8 cellular contexts compared by ENCODE assay signal in the genomic region with DNA sequence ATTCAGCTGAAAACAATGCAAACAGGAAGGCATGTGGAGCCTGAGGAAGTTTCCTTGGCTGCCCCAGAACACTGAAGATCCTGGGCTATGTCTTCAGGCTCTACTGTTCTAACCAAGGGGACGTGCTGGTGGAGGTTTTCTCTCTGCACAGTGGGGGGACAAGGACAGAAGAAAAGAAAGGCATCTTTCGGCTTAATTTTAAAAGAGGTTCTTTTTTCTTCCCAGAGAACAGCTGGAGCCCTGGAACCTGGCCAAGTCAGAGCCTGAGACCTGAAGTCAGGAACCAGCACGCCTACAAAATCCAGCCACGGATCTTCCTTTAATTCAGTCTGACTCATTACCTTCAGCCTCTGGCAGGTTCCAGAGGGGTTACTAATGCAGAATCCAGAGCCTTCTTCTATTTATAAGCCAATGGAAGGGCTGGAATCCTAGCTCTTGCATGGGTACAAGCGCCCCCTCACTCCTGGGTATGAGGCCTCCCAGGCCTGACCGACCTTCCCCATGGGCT. TPM values are rescaled to one million over a fixed set of nuclear protein-coding genes. Genes with fewer than 3 reads are reported as not detected.
DNase-seq lines count a peak whose midpoint lies in the region; TF ChIP-seq lines count a peak whose summit lies in the region.

No MANE protein-coding gene starts in this region.

- no peaks in the 10 kb centered on the region for H3K9me2 ChIP-seq in GM23248 (ENCODE audit: insufficient read depth)

- H3F3A ChIP-seq in GM23248 (ENCODE audit: insufficient read depth) (peaks cover 39% of the 10 kb centered on the region), smooth muscle cell (ENCODE audit: low read depth) (peaks cover 16% of the 10 kb centered on the region)

- no peaks in the 10 kb centered on the region for H3K36me3 ChIP-seq in GM23248 (ENCODE audit: low read depth)
- H3K36me3 ChIP-seq in smooth muscle cell (ENCODE audit: low read depth), result no peaks in the 10 kb centered on the region

- H3K79me2 ChIP-seq in GM23248 (ENCODE audit: insufficient read depth), result no peaks in the 10 kb centered on the region
- no peaks in the 10 kb centered on the region for H3K79me2 ChIP-seq in smooth muscle cell (ENCODE audit: low read depth)

- no peaks in the 10 kb centered on the region for H4K20me1 ChIP-seq in GM23248 (ENCODE audit: insufficient read depth)
- H4K20me1 ChIP-seq in smooth muscle cell (ENCODE audit: low read depth), result peaks cover 3% of the 10 kb centered on the region

- in situ Hi-C loops in GM23248 (cut with MboI), result no loop called here

- WGBS in GM23248 (ENCODE audit: low coverage in 1 of 2, low lambda C conversion rate in 2 of 2, missing lambda C conversion rate in 2 of 2), 2 experiments, result 13 to 19% methylated on average over 6 of the region's 6 CpGs
- 15% methylated on average over 6 of the region's 6 CpGs for WGBS in smooth muscle cell (ENCODE audit: low lambda C conversion rate)

- peak; percentile 95 for DNase-seq in GM23248
- peak; percentile 95 for DNase-seq in RPMI7951 (ENCODE audit: low read depth)
- peak; percentile 88 for DNase-seq in fibroblast of the aortic adventitia (ENCODE audit: low read depth)
- DNase-seq in smooth muscle cell (lab: John Stamatoyannopoulos, UW; ENCODE audit: unreplicated experiment), result peak; percentile 6
- DNase-seq in immature natural killer cell, result no peak
- no peak for DNase-seq in NK-92 (lab: John Stamatoyannopoulos, UW; ENCODE audit: unreplicated experiment)
- DNase-seq in activated effector memory CD4-positive, alpha-beta T cell treated with anti-CD3 and anti-CD28 coated beads, Interleukin-2, amount 50 U/mL, for 16 hours, result no peak
- DNase-seq in activated gamma-delta T cell (lab: John Stamatoyannopoulos, UW), result no peak

- H3K9me3 ChIP-seq in GM23248 (ENCODE audit: low read depth) (no peaks in the 10 kb centered on the region), smooth muscle cell (replicated peaks; ENCODE audit: low read depth) (no peaks in the 10 kb centered on the region)

- H3K27ac ChIP-seq in GM23248, result peak overlapping the region; percentile 59
- peak overlapping the region; percentile 89 for H3K27ac ChIP-seq in smooth muscle cell (ENCODE audit: low read depth)

- H3K27me3 ChIP-seq in GM23248 (replicated peaks; ENCODE audit: insufficient read depth), result no peaks in the 10 kb centered on the region
- no peaks in the 10 kb centered on the region for H3K27me3 ChIP-seq in smooth muscle cell (ENCODE audit: low read depth)

- peaks cover 3 to 6% (median 4%) of the 10 kb centered on the region in 3 donors for H3K36me3 Mint-ChIP-seq in immature natural killer cell

- no peaks in the 10 kb centered on the region for H3K9me3 Mint-ChIP-seq in immature natural killer cell

- H2AFZ ChIP-seq in GM23248 (no peak overlapping the region), smooth muscle cell (ENCODE audit: low read depth) (no peak overlapping the region)

- H3K4me2 ChIP-seq in GM23248 (ENCODE audit: unreplicated experiment) (peak overlapping the region; percentile 64), smooth muscle cell (peak overlapping the region; percentile 54)

- H3K9ac ChIP-seq in GM23248, result peak overlapping the region; percentile 30
- H3K9ac ChIP-seq in smooth muscle cell (ENCODE audit: low read depth), result peak overlapping the region; percentile 16

- peak overlapping the region in 3 of 6 donors; percentile 10 to 26 (median 16) for H3K27ac Mint-ChIP-seq in immature natural killer cell

- no peak overlapping the region for H3K4me3 Mint-ChIP-seq in immature natural killer cell

- H3K4me1 ChIP-seq in GM23248 (ENCODE audit: insufficient read depth) (peaks cover 42% of the 10 kb centered on the region), smooth muscle cell (ENCODE audit: low read depth) (peaks cover 50% of the 10 kb centered on the region)

- TF ChIP-seq CTCF in fibroblast of the aortic adventitia (IDR thresholded peaks at IDR 0.05; ENCODE audit: insufficient read depth, low read length) (no peak), smooth muscle cell (IDR thresholded peaks at IDR 0.05; ENCODE audit: borderline replicate concordance, insufficient read depth, poor library complexity, severe bottlenecking) (no peak)

- H3K4me1 Mint-ChIP-seq in immature natural killer cell, result peaks cover 23 to 34% of the 10 kb centered on the region in 2 donors

- peaks cover 0 to 3% (median 0%) of the 10 kb centered on the region in 3 donors for H3K27me3 Mint-ChIP-seq in immature natural killer cell (ENCODE audit: low read depth in 3 of 3)

- H3K4me3 ChIP-seq in GM23248, result no peak overlapping the region
- H3K4me3 ChIP-seq in fibroblast of the aortic adventitia (ENCODE audit: low read depth, low read length), result no peak overlapping the region
- H3K4me3 ChIP-seq in smooth muscle cell, result no peak overlapping the region

RNA-seq across cellular contexts. Expression of gene CTNNBIP1, which starts 19.8 kb away (rescaled TPM):
- total RNA-seq in GM23248 (2014; rRNA removed; shearing (Covaris generic)), result 12.5 and 31.0 TPM in 2 replicates
- polyA plus RNA-seq in GM23248 (2016; fragmentation: Nextera tagmentation; extraction: Ambion mirVana) (21.8 and 22.2 TPM in 2 replicates), smooth muscle cell (52.4 and 55.1 TPM in 2 replicates), immature natural killer cell (10 to 100 TPM; 41.0 to 51.5 (median 45.5) TPM)
- 30.6 and 37.0 TPM in 2 replicates for total RNA-seq in RPMI7951 (2014; rRNA removed; shearing (Covaris generic))
- total RNA-seq in fibroblast of the aortic adventitia (ENCODE audit: low replicate concordance) (11.9 and 12.3 TPM in 2 replicates), smooth muscle cell (27.7 and 30.6 TPM in 2 replicates)

RNA-seq across cellular contexts. Expression of gene LZIC, which starts 52.9 kb away (rescaled TPM):
- 21.2 and 24.0 TPM in 2 replicates for total RNA-seq in GM23248 (2014; rRNA removed; shearing (Covaris generic))
- polyA plus RNA-seq in GM23248 (2016; fragmentation: Nextera tagmentation; extraction: Ambion mirVana) (26.0 and 31.4 TPM in 2 replicates), smooth muscle cell (21.9 and 36.4 TPM in 2 replicates), immature natural killer cell (10 to 100 TPM; 32.3 to 44.9 (median 36.2) TPM)
- 61.9 and 72.8 TPM in 2 replicates for total RNA-seq in RPMI7951 (2014; rRNA removed; shearing (Covaris generic))
- total RNA-seq in fibroblast of the aortic adventitia (ENCODE audit: low replicate concordance) (50.3 and 61.0 TPM in 2 replicates), smooth muscle cell (42.3 and 47.5 TPM in 2 replicates)

RNA-seq across cellular contexts. Expression of gene NMNAT1, which starts 53.0 kb away (rescaled TPM):
- total RNA-seq in GM23248 (2014; rRNA removed; shearing (Covaris generic)), result 12.5 and 15.2 TPM in 2 replicates
- polyA plus RNA-seq in GM23248 (2016; fragmentation: Nextera tagmentation; extraction: Ambion mirVana) (18.6 and 18.8 TPM in 2 replicates), smooth muscle cell (9.6 and 9.8 TPM in 2 replicates), immature natural killer cell (1 to 10 TPM; 1.4 to 10.0 (median 7.1) TPM)
- 7.6 and 17.2 TPM in 2 replicates for total RNA-seq in RPMI7951 (2014; rRNA removed; shearing (Covaris generic))
- total RNA-seq in fibroblast of the aortic adventitia (ENCODE audit: low replicate concordance) (9.7 and 10.6 TPM in 2 replicates), smooth muscle cell (6.4 and 7.4 TPM in 2 replicates)

Comparison
In these comparisons a context has a peak if more than half of its experiments do, and no peak if none do; other contexts are left out.
1. DNase-seq: peak in GM23248 (single experiment), RPMI7951 (single experiment), fibroblast of the aortic adventitia (single experiment) and smooth muscle cell (single experiment); none in immature natural killer cell (0 of 3), NK-92 (single experiment), activated effector memory CD4-positive, alpha-beta T cell treated with anti-CD3 and anti-CD28 coated beads, Interleukin-2, amount 50 U/mL, for 16 hours (single experiment) and activated gamma-delta T cell (single experiment).